In genomic region chr1:207883660-207884245, GRCh38 we compare ENCODE assay signal across 12 cellular contexts. TPM values are rescaled to one million over a fixed set of nuclear protein-coding genes. Genes with fewer than 3 reads are reported as not detected.
A peak's percentile ranks its signal among the peaks of the same experiment; 100 is the strongest.
DNase-seq lines count a peak whose midpoint lies in the region; ATAC-seq and TF ChIP-seq lines count a peak whose summit lies in the region.
"Had no signal": no experiment of that assay in that cellular context is flagged by ENCODE, and none has a peak within 500 bp of the region (broad histone marks: within the 10 kb centered on the region; RNA-seq: fewer than 3 reads in every experiment).

No MANE protein-coding gene starts in this region.

- peak overlapping the region; percentile 94 to 99 (median 96) for H3K27ac Mint-ChIP-seq in naive thymus-derived CD4-positive, alpha-beta T cell
- H3K27ac Mint-ChIP-seq in HFFc6 = no peak overlapping the region

- POLR2A ChIA-PET in naive thymus-derived CD4-positive, alpha-beta T cell (lab: Charles Lee) = interaction anchor here (0.7 to 7.7 kb wide), 11 partner anchors 11 to 80 kb away, joined by 3 to 75 read pairs (median 7); no protein-coding TSS in a partner anchor

- peaks cover 0 to 1% (median 0%) of the 10 kb centered on the region in 11 donors for H3K9me3 Mint-ChIP-seq in naive thymus-derived CD4-positive, alpha-beta T cell
- H3K9me3 Mint-ChIP-seq in HFFc6 = no peaks in the 10 kb centered on the region

- peaks cover 21 to 25% of the 10 kb centered on the region in 2 donors for H3K4me1 ChIP-seq in naive thymus-derived CD4-positive, alpha-beta T cell (ENCODE audit: control insufficient read depth in 2 of 2, insufficient read depth in 2 of 2, low read length in 2 of 2)

- H3K36me3 ChIP-seq in naive thymus-derived CD4-positive, alpha-beta T cell (ENCODE audit: control insufficient read depth in 2 of 3, insufficient read depth in 3 of 3, low read length in 3 of 3) = no peaks in the 10 kb centered on the region

- H3K4me3 ChIP-seq in GM12864 (ENCODE audit: low read depth, low read length) (peak overlapping the region; percentile 26; the same call in 1 of the 2 replicates), foreskin fibroblast (ENCODE audit: low read depth in 1 of 2, low read length in 2 of 2) (no peak overlapping the region)
- H3K4me3 ChIP-seq in naive thymus-derived CD4-positive, alpha-beta T cell (ENCODE audit: low read length) = peak overlapping the region; percentile 59
- H3K4me3 ChIP-seq: hepatocyte had no signal

- peaks cover 0 to 14% (median 5%) of the 10 kb centered on the region in 5 donors for H3K27me3 Mint-ChIP-seq in naive thymus-derived CD4-positive, alpha-beta T cell
- peaks cover 2% of the 10 kb centered on the region for H3K27me3 Mint-ChIP-seq in HFFc6 (ENCODE audit: insufficient read depth)

- peak overlapping the region; percentile 74 to 93 (median 88) for H3K4me3 Mint-ChIP-seq in naive thymus-derived CD4-positive, alpha-beta T cell
- H3K4me3 Mint-ChIP-seq in HFFc6 = no peak overlapping the region

- CTCF ChIA-PET in naive thymus-derived CD4-positive, alpha-beta T cell (lab: Charles Lee) = interaction anchor here (0.7 to 9.6 kb wide), 12 partner anchors 14 to 185 kb away, joined by 3 to 197 read pairs (median 10); no protein-coding TSS in a partner anchor

- H3K27ac ChIP-seq in VCaP = peak overlapping the region; percentile 33
- H3K27ac ChIP-seq in naive thymus-derived CD4-positive, alpha-beta T cell (ENCODE audit: low read depth, low read length) = peak overlapping the region; percentile 85
- H3K27ac ChIP-seq: hepatocyte had no signal

- no peak for TF ChIP-seq CTCF in GM12864 (IDR thresholded peaks at IDR 0.05; ENCODE audit: low read depth, low read length, missing control alignments)
- TF ChIP-seq CTCF in VCaP (conservative IDR thresholded peaks at IDR 0.05) = no peak
- TF ChIP-seq CTCF in HFFc6 (IDR thresholded peaks at IDR 0.05) = no peak
- no peak for TF ChIP-seq CTCF in foreskin fibroblast (IDR thresholded peaks at IDR 0.05; ENCODE audit: low read depth, low read length)

- H3K9me3 ChIP-seq in naive thymus-derived CD4-positive, alpha-beta T cell (ENCODE audit: control insufficient read depth in 2 of 3, low read length in 3 of 3) = no peaks in the 10 kb centered on the region

- H3K4me1 Mint-ChIP-seq in naive thymus-derived CD4-positive, alpha-beta T cell = peaks cover 39 to 54% (median 44%) of the 10 kb centered on the region in 7 donors
- peaks cover 29% of the 10 kb centered on the region for H3K4me1 Mint-ChIP-seq in HFFc6 (ENCODE audit: low read depth)

- intact Hi-C loops in naive thymus-derived CD4-positive, alpha-beta T cell (cut with micrococcal nuclease) = loop anchor here (1.0 to 10.0 kb wide), 10 partner anchors 10 to 361 kb away; partner anchors contain the start of genes CD46 (in 1 of the 2) and PLXNA2 (in 1 of the 2)

- no peaks in the 10 kb centered on the region for H3K27me3 ChIP-seq in naive thymus-derived CD4-positive, alpha-beta T cell (ENCODE audit: control insufficient read depth in 2 of 2, insufficient read depth in 2 of 2, low read length in 2 of 2)

- peaks cover 0 to 1% (median 0%) of the 10 kb centered on the region in 5 donors for H3K36me3 Mint-ChIP-seq in naive thymus-derived CD4-positive, alpha-beta T cell
- no peaks in the 10 kb centered on the region for H3K36me3 Mint-ChIP-seq in HFFc6 (ENCODE audit: low read depth)

- ATAC-seq in GM21526 (IDR thresholded peaks at IDR 0.05; ENCODE audit: low FRiP score, unreplicated experiment) = peak; percentile 9
- peak; percentile 22 for ATAC-seq in naive thymus-derived CD4-positive, alpha-beta T cell
- ATAC-seq in GM19035 (IDR thresholded peaks at IDR 0.05; ENCODE audit: unreplicated experiment) = no peak
- ATAC-seq in GM19397 (IDR thresholded peaks at IDR 0.05; ENCODE audit: unreplicated experiment) = no peak

- no peak for DNase-seq in GM12864 (ENCODE audit: low read depth)
- DNase-seq in naive thymus-derived CD4-positive, alpha-beta T cell = no peak
- no peak for DNase-seq in HFFc6
- DNase-seq in foreskin fibroblast = no peak
- DNase-seq: cerebellar nuclear complex, HCEC 1CT, nucleus accumbens had no signal

RNA-seq across cellular contexts. Expression of gene CD34, which starts 27.2 kb away (rescaled TPM):
- total RNA-seq in naive thymus-derived CD4-positive, alpha-beta T cell = 1 to 10 TPM in 1 of 5 experiments, under 1 TPM in 3, not detected in 1; 0.02 to 3.4 (median 0.39) TPM
- not detected for polyA plus RNA-seq in naive thymus-derived CD4-positive, alpha-beta T cell
- under 1 TPM; 0.31 to 0.60 (median 0.52) TPM for total RNA-seq in HFFc6 (2021; fragmentation: NEBNext Ultra II Directional; extraction: Animal tissue kit (Norgen Biotek cat#: 25700))

Comparison
In these comparisons a context has a peak if more than half of its experiments do, and no peak if none do; other contexts are left out.
1. H3K4me3 ChIP-seq: peak in GM12864 (single experiment) and naive thymus-derived CD4-positive, alpha-beta T cell (single experiment); none in foreskin fibroblast (0 of 2).
2. ATAC-seq: peak in GM21526 (single experiment) and naive thymus-derived CD4-positive, alpha-beta T cell (single experiment); none in GM19035 (single experiment) and GM19397 (single experiment).